Comparison of ENCODE assay signal across 1 cellular context in the genomic region with DNA sequence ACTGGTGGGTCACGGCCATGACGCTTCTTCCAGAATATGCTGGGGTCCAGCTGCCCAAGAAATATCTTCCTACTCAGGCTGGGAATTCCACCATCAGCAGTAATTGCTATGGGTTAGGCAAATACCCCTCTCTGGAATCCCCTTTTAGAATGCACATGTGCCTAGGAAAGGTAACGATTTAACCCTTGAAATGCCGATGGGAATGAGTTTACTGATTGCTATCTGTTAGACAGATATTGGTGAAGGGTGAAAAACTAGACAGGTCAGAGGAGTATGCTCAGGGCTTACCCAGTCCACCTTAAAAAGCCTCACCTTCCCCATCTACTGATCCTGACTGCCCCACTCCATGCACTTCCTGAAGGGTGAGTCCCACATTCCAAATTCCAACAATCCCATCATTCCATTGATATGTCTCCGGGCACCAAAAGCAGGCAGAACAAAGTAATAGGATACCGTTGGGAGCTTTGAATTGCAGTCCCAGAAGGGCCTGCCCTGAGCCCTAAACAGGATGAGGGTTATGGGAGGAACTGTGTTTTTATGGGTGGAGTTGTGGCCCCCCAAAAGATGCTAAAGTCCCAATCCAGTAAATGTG.
TF ChIP-seq lines count a peak whose summit lies in the region.

No MANE protein-coding gene starts in this region.

TF ChIP-seq in IMR-90, 13 proteins besides CTCF, POLR2A, EP300 and RAD21:
- TF ChIP-seq NFE2L2 (IDR thresholded peaks at IDR 0.05; ENCODE audit: low read depth, low read length) (no peak), CEBPB (IDR thresholded peaks at IDR 0.05; ENCODE audit: low read depth, low read length) (no peak)
